Comparison of ENCODE assay signal across 1 cellular context in genomic region chr22:37658133-37659065, GRCh38.
TF ChIP-seq lines count a peak whose summit lies in the region.

Gene PDXP, plus strand, starts transcription at chr22:37658723. Its CDS starts 60 bp downstream, at chr22:37658783.

TF ChIP-seq in GM12878, 131 proteins besides CTCF, POLR2A, EP300 and RAD21 (continued from another document):
- TF ChIP-seq ZBTB4 (CRISPR knock-in tag; IDR thresholded peaks at IDR 0.05) = no peak
- TF ChIP-seq ELK1 (IDR thresholded peaks at IDR 0.05; ENCODE audit: low read depth, low read length) = no peak
- no peak for TF ChIP-seq EGR1 (IDR thresholded peaks at IDR 0.05; ENCODE audit: borderline replicate concordance in 1 of 2, low read depth in 2 of 2, low read length in 2 of 2)
- TF ChIP-seq MYC (IDR thresholded peaks at IDR 0.05; ENCODE audit: insufficient read depth, insufficient read length, insufficient replicate concordance, low read length, severe bottlenecking) = no peak
- 0 out of 2 replicates have a peak, but pooled peaks have one; percentile 11 for TF ChIP-seq TCF12 (IDR thresholded peaks at IDR 0.05; ENCODE audit: low read depth, low read length)
- TF ChIP-seq PKNOX1 (IDR thresholded peaks at IDR 0.05) = peak; percentile 100
- peak; percentile 95; the same call in 1 of the 2 replicates for TF ChIP-seq RB1 (IDR thresholded peaks at IDR 0.05; ENCODE audit: borderline replicate concordance)
